2 cellular contexts compared by ENCODE assay signal in the genomic region with DNA sequence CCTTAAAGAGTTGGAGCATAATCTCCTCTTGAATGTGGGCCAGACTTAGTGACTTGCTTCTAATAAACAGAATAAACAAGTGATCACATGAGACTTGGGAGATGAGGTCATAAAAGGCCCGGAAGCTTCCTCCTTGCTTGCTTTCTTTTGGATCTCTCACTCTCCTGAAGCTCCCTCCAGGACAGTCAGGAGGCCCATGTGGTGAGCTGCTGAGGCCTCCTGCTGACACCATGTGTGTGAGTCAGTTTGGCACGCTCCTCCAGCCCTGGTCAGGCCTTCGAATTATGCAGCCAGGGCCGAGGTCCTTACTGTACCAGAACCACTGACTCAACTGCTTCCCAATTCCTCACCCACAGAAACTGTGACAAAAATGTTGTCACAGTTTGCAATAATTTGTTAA.
TF ChIP-seq lines count a peak whose summit lies in the region.

No MANE protein-coding gene starts in this region.

TF ChIP-seq in A549, 52 proteins besides CTCF, POLR2A, EP300 and RAD21 (continued from another document):
- TF ChIP-seq, protein P1, sequence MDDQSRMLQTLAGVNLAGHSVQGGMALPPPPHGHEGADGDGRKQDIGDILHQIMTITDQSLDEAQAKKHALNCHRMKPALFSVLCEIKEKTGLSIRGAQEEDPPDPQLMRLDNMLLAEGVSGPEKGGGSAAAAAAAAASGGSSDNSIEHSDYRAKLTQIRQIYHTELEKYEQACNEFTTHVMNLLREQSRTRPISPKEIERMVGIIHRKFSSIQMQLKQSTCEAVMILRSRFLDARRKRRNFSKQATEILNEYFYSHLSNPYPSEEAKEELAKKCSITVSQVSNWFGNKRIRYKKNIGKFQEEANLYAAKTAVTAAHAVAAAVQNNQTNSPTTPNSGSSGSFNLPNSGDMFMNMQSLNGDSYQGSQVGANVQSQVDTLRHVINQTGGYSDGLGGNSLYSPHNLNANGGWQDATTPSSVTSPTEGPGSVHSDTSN (IDR thresholded peaks at IDR 0.05): no peak
- TF ChIP-seq EHF (CRISPR knock-in tag; IDR thresholded peaks at IDR 0.05) (no peak), SREBF2 (IDR thresholded peaks at IDR 0.05) (no peak), HDAC2 (IDR thresholded peaks at IDR 0.05) (no peak), FOXS1 (CRISPR knock-in tag; IDR thresholded peaks at IDR 0.05) (no peak), TFCP2L1 (CRISPR knock-in tag; IDR thresholded peaks at IDR 0.05) (no peak)
- TF ChIP-seq, protein P2, sequence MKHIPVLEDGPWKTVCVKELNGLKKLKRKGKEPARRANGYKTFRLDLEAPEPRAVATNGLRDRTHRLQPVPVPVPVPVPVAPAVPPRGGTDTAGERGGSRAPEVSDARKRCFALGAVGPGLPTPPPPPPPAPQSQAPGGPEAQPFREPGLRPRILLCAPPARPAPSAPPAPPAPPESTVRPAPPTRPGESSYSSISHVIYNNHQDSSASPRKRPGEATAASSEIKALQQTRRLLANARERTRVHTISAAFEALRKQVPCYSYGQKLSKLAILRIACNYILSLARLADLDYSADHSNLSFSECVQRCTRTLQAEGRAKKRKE (CRISPR knock-in tag; IDR thresholded peaks at IDR 0.05; ENCODE audit: low read depth): no peak

TF ChIP-seq in liver, 16 proteins besides CTCF, POLR2A, EP300 and RAD21 (continued from another document):
- TF ChIP-seq, protein P3, sequence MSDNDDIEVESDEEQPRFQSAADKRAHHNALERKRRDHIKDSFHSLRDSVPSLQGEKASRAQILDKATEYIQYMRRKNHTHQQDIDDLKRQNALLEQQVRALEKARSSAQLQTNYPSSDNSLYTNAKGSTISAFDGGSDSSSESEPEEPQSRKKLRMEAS (IDR thresholded peaks at IDR 0.05): no peak
- TF ChIP-seq HNF4G (IDR thresholded peaks at IDR 0.05) (no peak), GABPA (IDR thresholded peaks at IDR 0.05 in 1 of 2, conservative IDR thresholded peaks at IDR 0.05 in 1 of 2) (no peak), TAF1 (conservative IDR thresholded peaks at IDR 0.05) (no peak), YY1 (IDR thresholded peaks at IDR 0.05) (no peak), EGR1 (IDR thresholded peaks at IDR 0.05; ENCODE audit: low read depth in 2 of 2) (no peak), SP1 (IDR thresholded peaks at IDR 0.05) (no peak), NR2F2 (IDR thresholded peaks at IDR 0.05) (no peak), JUND (IDR thresholded peaks at IDR 0.05) (no peak)
- TF ChIP-seq, protein P4, sequence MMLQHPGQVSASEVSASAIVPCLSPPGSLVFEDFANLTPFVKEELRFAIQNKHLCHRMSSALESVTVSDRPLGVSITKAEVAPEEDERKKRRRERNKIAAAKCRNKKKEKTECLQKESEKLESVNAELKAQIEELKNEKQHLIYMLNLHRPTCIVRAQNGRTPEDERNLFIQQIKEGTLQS (IDR thresholded peaks at IDR 0.05): no peak
